ENCODE assay signal across 31 cellular contexts in the genomic region with DNA sequence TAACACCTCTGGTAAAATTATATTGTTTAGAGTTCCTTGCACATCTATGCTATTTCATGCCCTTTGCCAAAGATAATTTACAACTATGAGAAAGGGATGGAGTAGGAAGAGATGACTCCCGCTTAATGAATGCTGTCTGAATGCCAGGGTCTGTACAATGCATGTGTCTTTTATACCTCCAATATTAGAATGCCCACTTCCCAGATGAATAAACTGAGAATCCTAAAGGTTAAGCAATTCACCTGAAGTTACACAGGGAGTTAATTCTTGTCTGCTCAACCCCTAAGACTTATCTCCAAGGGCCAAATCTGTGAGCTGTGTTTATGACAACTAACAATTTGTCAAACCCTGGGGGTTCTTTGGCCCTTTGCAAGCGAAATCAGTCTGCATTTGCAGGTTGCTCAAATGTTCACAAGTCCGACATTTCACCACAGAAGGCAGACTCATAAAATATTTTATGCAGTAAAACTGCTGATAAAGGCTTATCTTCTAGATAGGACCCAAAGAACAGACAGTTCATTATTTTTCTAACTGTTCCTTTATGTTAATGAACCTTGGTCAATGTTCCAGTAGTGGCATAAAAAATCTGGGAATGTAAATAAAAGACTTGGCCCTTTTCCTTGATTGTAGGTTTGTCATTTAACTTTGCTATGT. TPM values are rescaled to one million over a fixed set of nuclear protein-coding genes. Genes with fewer than 3 reads are reported as not detected.
DNase-seq lines count a peak whose midpoint lies in the region; ATAC-seq, FAIRE-seq and TF ChIP-seq lines count a peak whose summit lies in the region.
"Had no signal": no experiment of that assay in that cellular context is flagged by ENCODE, and none has a peak within 500 bp of the region (broad histone marks: within the 10 kb centered on the region; RNA-seq: fewer than 3 reads in every experiment).

No MANE protein-coding gene starts in this region.

- peak overlapping the region; percentile 91 for H3K27ac Mint-ChIP-seq in CD4-positive, alpha-beta T cell
- H3K27ac Mint-ChIP-seq in Caco-2 (ENCODE audit: unreplicated experiment): peak overlapping the region; percentile 35
- peak overlapping the region; percentile 8 for H3K27ac Mint-ChIP-seq in mesothelial cell of epicardium
- H3K27ac Mint-ChIP-seq: activated CD4-positive, alpha-beta memory T cell treated with anti-CD3 and anti-CD28 coated beads for 36 hours; endodermal cell; stimulated activated effector memory CD8-positive, alpha-beta T cell treated with anti-CD3 and anti-CD28 coated beads, Interleukin-12 subunit alpha, Interleukin-12 subunit beta, amount 100 ng/mL, for 72 hours had no signal

- 11% methylated on average over 3 of the region's 3 CpGs for WGBS in K562 (ENCODE audit: insufficient coverage, low coverage, missing lambda C conversion rate)

- CTCF ChIA-PET in CD4-positive, alpha-beta T cell (lab: Charles Lee): interaction anchor here (1.1 to 1.6 kb wide), 2 partner anchors 23 to 184 kb away, joined by 3 to 6 read pairs; no protein-coding TSS in a partner anchor
- CTCF ChIA-PET in Caco-2 (lab: Charles Lee) (no interaction called here), K562 (lab: Yijun Ruan, JAX; ENCODE audit: low intra/inter-chr PET ratio) (no interaction called here)

- H3K27ac ChIP-seq in CD4-positive, alpha-beta T cell (ENCODE audit: low read depth, low read length): peak overlapping the region; percentile 52
- no peak overlapping the region for H3K27ac ChIP-seq in K562 (ENCODE audit: extremely low read depth, low read depth, low read length)
- H3K27ac ChIP-seq: adrenal gland, C4-2B, esophagus muscularis mucosa, gastroesophageal sphincter, neutrophil, prostate gland, vagina had no signal

- intact Hi-C loops in CD4-positive, alpha-beta T cell (cut with DNase I, micrococcal nuclease): loop anchor here in 1 of 2 experiments (10.0 kb wide), 1 partner anchor 88 kb away; no protein-coding TSS in a partner anchor
- intact Hi-C loops in Caco-2 (cut with micrococcal nuclease; ENCODE audit: unreplicated experiment): loop anchor here (2.0 to 5.0 kb wide), 2 partner anchors 14 to 164 kb away; no protein-coding TSS in a partner anchor
- intact Hi-C loops in K562 (cut with micrococcal nuclease): no loop called here

- no peaks in the 10 kb centered on the region for H3K9me3 ChIP-seq in CD4-positive, alpha-beta T cell (ENCODE audit: control insufficient read depth, low read length)
- H3K9me3 ChIP-seq in Caco-2 (no peaks in the 10 kb centered on the region), K562 (replicated peaks; ENCODE audit: control insufficient read depth, insufficient read depth, low read depth, low read length) (no peaks in the 10 kb centered on the region)
- H3K9me3 ChIP-seq: adrenal gland, esophagus muscularis mucosa, gastroesophageal sphincter, neutrophil, prostate gland, vagina had no signal

- H3K9ac ChIP-seq in K562 (ENCODE audit: insufficient read depth in 1 of 2, low read depth in 2 of 2, low read length in 2 of 2): no peak overlapping the region

- TF ChIP-seq RAD21 in K562 (CRISPR knock-in tag; conservative IDR thresholded peaks at IDR 0.05 in 1 of 2, IDR thresholded peaks at IDR 0.05 in 1 of 2): no peak

- no peaks in the 10 kb centered on the region for H3K9me1 ChIP-seq in K562 (ENCODE audit: control insufficient read depth, insufficient read depth, low read length)

- H4K20me1 ChIP-seq in K562 (replicated peaks; ENCODE audit: control insufficient read depth, insufficient read depth, low read length): no peaks in the 10 kb centered on the region

- no peak for TF ChIP-seq CTCF in CD4-positive, alpha-beta T cell (IDR thresholded peaks at IDR 0.05)
- TF ChIP-seq CTCF in Caco-2 (IDR thresholded peaks at IDR 0.05; ENCODE audit: insufficient read depth in 1 of 2, low read depth in 1 of 2, low read length in 1 of 2, severe bottlenecking in 1 of 2, unreplicated experiment in 1 of 2) (no peak), K562 (IDR thresholded peaks at IDR 0.05 in 2 of 3, conservative IDR thresholded peaks at IDR 0.05 in 1 of 3; ENCODE audit: insufficient read depth in 2 of 3, low read depth in 1 of 3, low read length in 3 of 3) (no peak), mesothelial cell of epicardium (IDR thresholded peaks at IDR 0.05; ENCODE audit: unreplicated experiment) (no peak)

- H3K4me3 Mint-ChIP-seq in CD4-positive, alpha-beta T cell: no peak overlapping the region
- no peak overlapping the region for H3K4me3 Mint-ChIP-seq in Caco-2 (ENCODE audit: unreplicated experiment)
- H3K4me3 Mint-ChIP-seq in mesothelial cell of epicardium: no peak overlapping the region
- H3K4me3 Mint-ChIP-seq: activated CD4-positive, alpha-beta memory T cell treated with anti-CD3 and anti-CD28 coated beads for 36 hours; endodermal cell; stimulated activated effector memory CD8-positive, alpha-beta T cell treated with anti-CD3 and anti-CD28 coated beads, Interleukin-12 subunit alpha, Interleukin-12 subunit beta, amount 100 ng/mL, for 72 hours had no signal

- H3K4me3 ChIP-seq in Caco-2 (ENCODE audit: low read depth, low read length): no peak overlapping the region
- H3K4me3 ChIP-seq in K562: no peak overlapping the region
- H3K4me3 ChIP-seq: adrenal gland, esophagus muscularis mucosa, gastroesophageal sphincter, prostate gland, vagina had no signal

- POLR2A ChIA-PET in CD4-positive, alpha-beta T cell (lab: Charles Lee): interaction anchor here (3.1 to 6.1 kb wide), 2 partner anchors 11 to 53 kb away, joined by 10 to 35 read pairs; no protein-coding TSS in a partner anchor
- POLR2A ChIA-PET in Caco-2 (lab: Charles Lee) (interaction anchor here (0.5 kb wide), 1 partner anchor 67 kb away, joined by 3 read pairs; no protein-coding TSS in a partner anchor), K562 (lab: Yijun Ruan, JAX) (interaction anchor here (1.0 to 1.6 kb wide), 3 partner anchors 9 to 27 kb away, joined by 3 to 4 read pairs (median 3); no protein-coding TSS in a partner anchor)

- no peaks in the 10 kb centered on the region for H3K79me2 ChIP-seq in K562 (ENCODE audit: control insufficient read depth, insufficient read depth, low read length)

- H2AFZ ChIP-seq in K562 (ENCODE audit: low read depth, low read length): no peak overlapping the region

- DNase-seq in CD4-positive, alpha-beta T cell: no peak
- DNase-seq in Caco-2 (peak; percentile 60 to 77), K562 (ENCODE audit: extremely low read depth in 1 of 4, low spot score in 3 of 4) (no peak), mesothelial cell of epicardium (ENCODE audit: low spot score in 2 of 2, unreplicated experiment in 2 of 2) (no peak)
- DNase-seq in stimulated activated naive CD8-positive, alpha-beta T cell treated with anti-CD3 and anti-CD28 coated beads, Interleukin-15, Interleukin-2, amounts not matched to agents 100 U/mL and 50 U/mL, for 24 hours: no peak
- DNase-seq: activated CD4-positive, alpha-beta memory T cell treated with anti-CD3 and anti-CD28 coated beads for 36 hours; EL; endodermal cell; GOT3; hippocampal formation; IMR-90; mesenchymal stem cell; NCI-H187; NCI-H2171 treated with DMSO at 0.1 percent for 48 hours; SHP77; stimulated activated CD4-positive, alpha-beta T cell treated with anti-CD3 and anti-CD28 coated beads, Interleukin-4, amount 100 ng/mL, for 24 hours had no signal

- no peak for FAIRE-seq in K562 (lab: Jason Lieb, UNC)
- FAIRE-seq: GM12891, TTC549 had no signal

- H3K27me3 ChIP-seq in CD4-positive, alpha-beta T cell (ENCODE audit: control insufficient read depth, insufficient read depth, low read length): no peaks in the 10 kb centered on the region
- H3K27me3 ChIP-seq in Caco-2 (replicated peaks; ENCODE audit: control insufficient read depth, insufficient read depth, low read length) (no peaks in the 10 kb centered on the region), K562 (ENCODE audit: control insufficient read depth in 2 of 2, insufficient read depth in 2 of 2, low read length in 2 of 2) (no peaks in the 10 kb centered on the region)
- H3K27me3 ChIP-seq: adrenal gland, esophagus muscularis mucosa, gastroesophageal sphincter, neutrophil, vagina had no signal

- TF ChIP-seq POLR2A in K562 (conservative IDR thresholded peaks at IDR 0.05): no peak

- H3K4me1 ChIP-seq in Caco-2 (peaks cover 41% of the 10 kb centered on the region), K562 (replicated peaks in 1 of 2; ENCODE audit: control insufficient read depth in 2 of 2, insufficient read depth in 2 of 2, low read length in 2 of 2) (peaks cover 5 to 21% of the 10 kb centered on the region in 2 experiments; a peak in 3 of 5 replicates)
- H3K4me1 ChIP-seq: adrenal gland, esophagus muscularis mucosa, gastroesophageal sphincter, vagina had no signal

- H3K4me1 Mint-ChIP-seq in CD4-positive, alpha-beta T cell (ENCODE audit: low read depth): peaks cover 85% of the 10 kb centered on the region
- H3K4me1 Mint-ChIP-seq in Caco-2 (ENCODE audit: low read depth, unreplicated experiment) (peaks cover 27% of the 10 kb centered on the region), mesothelial cell of epicardium (peaks cover 48% of the 10 kb centered on the region)

- no peak for ATAC-seq in CD4-positive, alpha-beta T cell (ENCODE audit: poor library complexity)
- ATAC-seq in K562 (no peak), GM18498 (IDR thresholded peaks at IDR 0.05; ENCODE audit: unreplicated experiment) (no peak), HG03095 (IDR thresholded peaks at IDR 0.05; ENCODE audit: unreplicated experiment) (no peak), GM21528 (IDR thresholded peaks at IDR 0.05; ENCODE audit: low FRiP score, unreplicated experiment) (no peak)
- ATAC-seq in stimulated activated naive CD8-positive, alpha-beta T cell treated with anti-CD3 and anti-CD28 coated beads, Interleukin-15, Interleukin-2, amounts not matched to agents 100 U/mL and 50 U/mL, for 24 hours: no peak
- ATAC-seq: gastroesophageal sphincter; Panc1; sciatic nerve; stimulated activated effector memory CD8-positive, alpha-beta T cell treated with anti-CD3 and anti-CD28 coated beads, Interleukin-12 subunit alpha, Interleukin-12 subunit beta, amount 100 ng/mL, for 72 hours had no signal

- H3K36me3 ChIP-seq in Caco-2 (ENCODE audit: control insufficient read depth, insufficient read depth, low read length) (no peaks in the 10 kb centered on the region), K562 (ENCODE audit: control insufficient read depth, insufficient read depth, low read length) (no peaks in the 10 kb centered on the region)
- H3K36me3 ChIP-seq: adrenal gland, esophagus muscularis mucosa, gastroesophageal sphincter, neutrophil, prostate gland, vagina had no signal

- BruUV-seq in Caco-2 (replicated peaks; lab: Mats Ljungman, UMichigan): no TSS peak
- no TSS peak for BruUV-seq in K562 (replicated peaks; lab: Mats Ljungman, UMichigan)

- no peak for TF ChIP-seq EP300 in K562 (IDR thresholded peaks at IDR 0.05; ENCODE audit: low read length)

- no peaks in the 10 kb centered on the region for H3K36me3 Mint-ChIP-seq in CD4-positive, alpha-beta T cell (ENCODE audit: low read depth)
- no peaks in the 10 kb centered on the region for H3K36me3 Mint-ChIP-seq in Caco-2 (ENCODE audit: insufficient read depth, unreplicated experiment)
- no peaks in the 10 kb centered on the region for H3K36me3 Mint-ChIP-seq in mesothelial cell of epicardium
- H3K36me3 Mint-ChIP-seq: activated CD4-positive, alpha-beta memory T cell treated with anti-CD3 and anti-CD28 coated beads for 36 hours; stimulated activated effector memory CD8-positive, alpha-beta T cell treated with anti-CD3 and anti-CD28 coated beads, Interleukin-12 subunit alpha, Interleukin-12 subunit beta, amount 100 ng/mL, for 72 hours had no signal

- no peak overlapping the region for H3K4me2 ChIP-seq in K562 (ENCODE audit: insufficient read depth, low read length)

- no peaks in the 10 kb centered on the region for H3K9me3 Mint-ChIP-seq in CD4-positive, alpha-beta T cell
- H3K9me3 Mint-ChIP-seq in Caco-2 (ENCODE audit: unreplicated experiment) (no peaks in the 10 kb centered on the region), mesothelial cell of epicardium (no peaks in the 10 kb centered on the region)
- H3K9me3 Mint-ChIP-seq: activated CD4-positive, alpha-beta memory T cell treated with anti-CD3 and anti-CD28 coated beads for 36 hours; endodermal cell; stimulated activated effector memory CD8-positive, alpha-beta T cell treated with anti-CD3 and anti-CD28 coated beads, Interleukin-12 subunit alpha, Interleukin-12 subunit beta, amount 100 ng/mL, for 72 hours had no signal

- in situ Hi-C loops in K562 (cut with MboI): no loop called here

- no peaks in the 10 kb centered on the region for H3K27me3 Mint-ChIP-seq in CD4-positive, alpha-beta T cell
- H3K27me3 Mint-ChIP-seq in Caco-2 (ENCODE audit: insufficient read depth, unreplicated experiment): no peaks in the 10 kb centered on the region
- peaks cover 5% of the 10 kb centered on the region for H3K27me3 Mint-ChIP-seq in mesothelial cell of epicardium (ENCODE audit: low read depth)
- H3K27me3 Mint-ChIP-seq: activated CD4-positive, alpha-beta memory T cell treated with anti-CD3 and anti-CD28 coated beads for 36 hours had no signal

RNA-seq across cellular contexts. Expression of a gene that starts 50.2 kb away (rescaled TPM):
- 100 to 1,000 TPM; 251 to 262 TPM for total RNA-seq in CD4-positive, alpha-beta T cell
- total RNA-seq in Caco-2 (2022) (479 and 508 TPM in 2 replicates), K562 (2014; rRNA removed) (234 and 262 TPM in 2 replicates), K562 (2014; rRNA removed; fragmentation: Illumina TruSeq; extraction: Trizol) (109 and 122 TPM in 2 replicates), K562 (2015; rRNA removed; fragmentation: Illumina TruSeq; extraction: Trizol) (99.3 and 103 TPM in 2 replicates), K562 (2021) (319 and 354 TPM in 2 replicates), mesothelial cell of epicardium (215 to 221 TPM (median 219 TPM) in 3 replicates)
- 725 and 867 TPM in 2 replicates for total RNA-seq in K562 (2011; cell fraction: chromatin; rRNA removed; ENCODE audit: low replicate concordance)
- total RNA-seq in K562 (2011; cell fraction: nucleolus; rRNA removed): 1,035 and 1,106 TPM in 2 replicates
- 881 and 968 TPM in 2 replicates for total RNA-seq in K562 (2011; cell fraction: nucleoplasm; rRNA removed)
- polyA plus RNA-seq in K562 (2011; rRNA removed) (358 and 513 TPM in 2 replicates), K562 (2014; fragmentation: Illumina TruSeq; extraction: Trizol) (358 and 388 TPM in 2 replicates), K562 (2014; fragmentation: Nextera tagmentation; extraction: Ambion mirVana) (100 to 1,000 TPM; 113 to 135 TPM), K562 (2014; rRNA removed) (261 and 293 TPM in 2 replicates)
- polyA plus RNA-seq in K562 (2011; cell fraction: cytosol; rRNA removed): 378 and 399 TPM in 2 replicates
- polyA plus RNA-seq in K562 (2011; cell fraction: nucleus; rRNA removed): 255 and 257 TPM in 2 replicates
- polyA plus RNA-seq in K562 (2012): 185 and 295 TPM in 2 replicates
- polyA minus RNA-seq in K562 (2011; rRNA and poly(A)+ RNA removed): 616 and 874 TPM in 2 replicates
- polyA minus RNA-seq in K562 (2011; cell fraction: cytosol; rRNA and poly(A)+ RNA removed): 258 and 300 TPM in 2 replicates
- polyA minus RNA-seq in K562 (2011; cell fraction: nucleus; rRNA and poly(A)+ RNA removed): 138 and 192 TPM in 2 replicates

Comparison
In these comparisons a context has a peak if more than half of its experiments do, and no peak if none do; other contexts are left out.
1. DNase-seq: peak in Caco-2 (2 of 2); none in CD4-positive, alpha-beta T cell (0 of 10), K562 (0 of 4), mesothelial cell of epicardium (0 of 2) and stimulated activated naive CD8-positive, alpha-beta T cell treated with anti-CD3 and anti-CD28 coated beads, Interleukin-15, Interleukin-2, amounts not matched to agents 100 U/mL and 50 U/mL, for 24 hours (single experiment).
2. H3K27ac Mint-ChIP-seq: peak in every context shown above with its lines; median percentile 91 in CD4-positive, alpha-beta T cell; 35 in Caco-2; 8 in mesothelial cell of epicardium.